ENCODE assay signal across 11 cellular contexts in genomic region chr19:38692458-38693379, GRCh38. TPM values are rescaled to one million over a fixed set of nuclear protein-coding genes. Genes with fewer than 3 reads are reported as not detected.
DNase-seq lines count a peak whose midpoint lies in the region; ATAC-seq, FAIRE-seq and TF ChIP-seq lines count a peak whose summit lies in the region.
"Had no signal": no experiment of that assay in that cellular context is flagged by ENCODE, and none has a peak within 500 bp of the region (broad histone marks: within the 10 kb centered on the region; RNA-seq: fewer than 3 reads in every experiment).

No MANE protein-coding gene starts in this region.

- peak overlapping the region; percentile 9 for H2AFZ ChIP-seq in trophoblast cell (ENCODE audit: insufficient read depth, low read length, poor library complexity)

- CTCF ChIA-PET in T-cell (lab: Charles Lee): no interaction called here

- TF ChIP-seq CTCF in glutamatergic neuron (IDR thresholded peaks at IDR 0.05; ENCODE audit: partially characterized antibody, unreplicated experiment): no peak
- no peak for TF ChIP-seq CTCF in D721Med (IDR thresholded peaks at IDR 0.05; ENCODE audit: insufficient read depth, missing control alignments)

- H2BK120ac ChIP-seq in trophoblast cell (ENCODE audit: insufficient read depth, low read length, poor library complexity): peak overlapping the region; percentile 87

- FAIRE-seq in D721Med (lab: Jason Lieb, UNC): no peak
- FAIRE-seq: endometrium had no signal

- H3K4me3 Mint-ChIP-seq in CD4-positive, CD25-positive, alpha-beta regulatory T cell: peak overlapping the region; percentile 74 to 91 (median 80)
- H3K4me3 Mint-ChIP-seq in T-cell (peak overlapping the region in 2 of 3 donors; percentile 3 to 22), glutamatergic neuron (ENCODE audit: unreplicated experiment) (peak overlapping the region; percentile 38)

- H3K14ac ChIP-seq in trophoblast cell (ENCODE audit: low read length): peak overlapping the region; percentile 77

- H3K79me2 ChIP-seq in trophoblast cell (ENCODE audit: control insufficient read depth, insufficient read depth, low read length, poor library complexity): peaks cover 41% of the 10 kb centered on the region

- H3K4me1 ChIP-seq in CD4-positive, CD25-positive, alpha-beta regulatory T cell (ENCODE audit: control insufficient read depth, insufficient read depth, low read length, poor library complexity, severe bottlenecking): peaks cover 73% of the 10 kb centered on the region
- H3K4me1 ChIP-seq in trophoblast cell (ENCODE audit: control insufficient read depth in 1 of 2, insufficient read depth in 2 of 2, low read length in 2 of 2): peaks cover 47 to 57% of the 10 kb centered on the region in 2 experiments

- peak overlapping the region; percentile 78 for H2BK12ac ChIP-seq in trophoblast cell (ENCODE audit: low read length)

- peaks cover 17% of the 10 kb centered on the region for H3K36me3 Mint-ChIP-seq in CD4-positive, CD25-positive, alpha-beta regulatory T cell
- peaks cover 6% of the 10 kb centered on the region for H3K36me3 Mint-ChIP-seq in T-cell
- H3K36me3 Mint-ChIP-seq in glutamatergic neuron (ENCODE audit: unreplicated experiment): no peaks in the 10 kb centered on the region

- no peak overlapping the region for H3K4me2 ChIP-seq in trophoblast cell (ENCODE audit: low read length)

- H3K9me3 Mint-ChIP-seq in CD4-positive, CD25-positive, alpha-beta regulatory T cell: no peaks in the 10 kb centered on the region
- H3K9me3 Mint-ChIP-seq in T-cell (no peaks in the 10 kb centered on the region), glutamatergic neuron (ENCODE audit: unreplicated experiment) (peaks cover 8% of the 10 kb centered on the region)

- peak overlapping the region; percentile 71 for H3K18ac ChIP-seq in trophoblast cell (ENCODE audit: low read length)

- H3K36me3 ChIP-seq in CD4-positive, CD25-positive, alpha-beta regulatory T cell (ENCODE audit: control insufficient read depth, insufficient read depth, low read length): peaks cover 2% of the 10 kb centered on the region
- H3K36me3 ChIP-seq in trophoblast cell (ENCODE audit: control insufficient read depth in 1 of 2, insufficient read depth in 2 of 2, low read length in 2 of 2): peaks cover 45 to 48% of the 10 kb centered on the region in 2 experiments

- no peak for DNase-seq in CD4-positive, CD25-positive, alpha-beta regulatory T cell
- DNase-seq in T-cell (no peak), glutamatergic neuron (no peak), trophoblast cell (no peak), iPS-NIHi11 (ENCODE audit: low spot score) (no peak), D721Med (ENCODE audit: insufficient read length, low spot score) (no peak), OCI-M2 (lab: John Stamatoyannopoulos, UW; ENCODE audit: unreplicated experiment) (no peak)
- DNase-seq: stimulated activated CD4-positive, alpha-beta T cell treated with anti-CD3 and anti-CD28 coated beads, Interleukin-2, amount 100 ng/mL, for 24 hours had no signal

- peak overlapping the region; percentile 78 for H3K27ac ChIP-seq in CD4-positive, CD25-positive, alpha-beta regulatory T cell (ENCODE audit: insufficient read depth, low read length, poor library complexity, severe bottlenecking)
- H3K27ac ChIP-seq in trophoblast cell (ENCODE audit: low read depth, low read length): peak overlapping the region; percentile 86

- no peaks in the 10 kb centered on the region for H3K27me3 Mint-ChIP-seq in CD4-positive, CD25-positive, alpha-beta regulatory T cell
- H3K27me3 Mint-ChIP-seq in T-cell (no peaks in the 10 kb centered on the region), glutamatergic neuron (ENCODE audit: unreplicated experiment) (peaks cover 13% of the 10 kb centered on the region)

- peak overlapping the region; percentile 41 for H3K4me3 ChIP-seq in CD4-positive, CD25-positive, alpha-beta regulatory T cell (ENCODE audit: low read depth, low read length)
- H3K4me3 ChIP-seq in trophoblast cell (ENCODE audit: low read depth, low read length): no peak overlapping the region

- H4K8ac ChIP-seq in trophoblast cell (ENCODE audit: low read depth, low read length): peak overlapping the region; percentile 55

- H3K4ac ChIP-seq in trophoblast cell (ENCODE audit: low read depth, low read length): peak overlapping the region; percentile 87

- H4K12ac ChIP-seq in trophoblast cell (ENCODE audit: low read depth, low read length): no peak overlapping the region

- no peak overlapping the region for H3K23ac ChIP-seq in trophoblast cell (ENCODE audit: low read length)

- H3K9ac ChIP-seq in trophoblast cell (ENCODE audit: low read length): no peak overlapping the region

- H3K27me3 ChIP-seq in CD4-positive, CD25-positive, alpha-beta regulatory T cell (ENCODE audit: control insufficient read depth, insufficient read depth, low read length): no peaks in the 10 kb centered on the region
- H3K27me3 ChIP-seq in trophoblast cell (ENCODE audit: insufficient read depth, low read length): no peaks in the 10 kb centered on the region

- peak overlapping the region; percentile 76 for H2AK5ac ChIP-seq in trophoblast cell (ENCODE audit: low read length)

- H3K79me1 ChIP-seq in trophoblast cell (ENCODE audit: low read length): peaks cover 41% of the 10 kb centered on the region

- H3K9me3 ChIP-seq in CD4-positive, CD25-positive, alpha-beta regulatory T cell (ENCODE audit: control insufficient read depth in 2 of 2, low read length in 2 of 2): no peaks in the 10 kb centered on the region
- H3K9me3 ChIP-seq in trophoblast cell (ENCODE audit: insufficient read depth, low read depth, low read length): no peaks in the 10 kb centered on the region

- H3K27ac Mint-ChIP-seq in CD4-positive, CD25-positive, alpha-beta regulatory T cell: peak overlapping the region; percentile 82 to 95 (median 94)
- H3K27ac Mint-ChIP-seq in T-cell: peak overlapping the region; percentile 73 to 77
- H3K27ac Mint-ChIP-seq in glutamatergic neuron (ENCODE audit: unreplicated experiment): peak overlapping the region; percentile 78

- no CpG with 5 or more reads among the region's 25 CpGs for WGBS in trophoblast cell (ENCODE audit: extremely low coverage, insufficient coverage, insufficient read length)

- peak overlapping the region; percentile 64 for H4K91ac ChIP-seq in trophoblast cell (ENCODE audit: low read depth, low read length)

- H3K4me1 Mint-ChIP-seq in CD4-positive, CD25-positive, alpha-beta regulatory T cell: peaks cover 27 to 90% (median 60%) of the 10 kb centered on the region in 4 donors
- peaks cover 38 to 80% (median 69%) of the 10 kb centered on the region in 3 donors for H3K4me1 Mint-ChIP-seq in T-cell
- H3K4me1 Mint-ChIP-seq in glutamatergic neuron (ENCODE audit: low read depth, unreplicated experiment): peaks cover 46% of the 10 kb centered on the region

- no peak for ATAC-seq in CD4-positive, CD25-positive, alpha-beta regulatory T cell (ENCODE audit: low read depth in 2 of 2)
- ATAC-seq in T-cell (replicated peaks in 1 of 4): no peak
- no peak for ATAC-seq in HG02970 (IDR thresholded peaks at IDR 0.05; ENCODE audit: low FRiP score, unreplicated experiment)

- H2BK5ac ChIP-seq in trophoblast cell (ENCODE audit: low read depth, low read length, poor library complexity): peak overlapping the region; percentile 74

- POLR2A ChIA-PET in T-cell (lab: Charles Lee): no interaction called here

RNA-seq across cellular contexts. Expression of gene ACTN4, which starts 45.3 kb away (rescaled TPM):
- 323 TPM for total RNA-seq in CD4-positive, CD25-positive, alpha-beta regulatory T cell
- polyA plus RNA-seq in CD4-positive, CD25-positive, alpha-beta regulatory T cell: 10 to 100 TPM; 11.2 to 22.2 (median 15.7) TPM
- total RNA-seq in T-cell (100 to 1,000 TPM in 4 of 5 donors, 10 to 100 TPM in 1; 100.0 to 201 (median 175) TPM), glutamatergic neuron (ENCODE audit: unreplicated experiment) (975 TPM)
- 442 and 468 TPM in 2 replicates for polyA plus RNA-seq in trophoblast cell (2013)

RNA-seq across cellular contexts. Expression of gene CAPN12, which starts 51.6 kb away (rescaled TPM):
- total RNA-seq in CD4-positive, CD25-positive, alpha-beta regulatory T cell: 6.1 TPM
- polyA plus RNA-seq in CD4-positive, CD25-positive, alpha-beta regulatory T cell: 1 to 10 TPM; 1.0 to 2.6 (median 1.9) TPM
- total RNA-seq in T-cell (10 to 100 TPM in 2 of 5 donors, 1 to 10 TPM in 3; 2.5 to 13.8 (median 8.8) TPM), glutamatergic neuron (ENCODE audit: unreplicated experiment) (4.8 TPM)
- 11.0 and 11.5 TPM in 2 replicates for polyA plus RNA-seq in trophoblast cell (2013)
- total RNA-seq: SK-MEL-5 had no signal

Comparison
In these comparisons a context has a peak if more than half of its experiments do, and no peak if none do; other contexts are left out.
1. H3K4me3 Mint-ChIP-seq: peak in every context shown above with its lines; median percentile 80 in CD4-positive, CD25-positive, alpha-beta regulatory T cell; 38 in glutamatergic neuron; 12 in T-cell.